ENCODE assay signal across 24 cellular contexts in the genomic region with DNA sequence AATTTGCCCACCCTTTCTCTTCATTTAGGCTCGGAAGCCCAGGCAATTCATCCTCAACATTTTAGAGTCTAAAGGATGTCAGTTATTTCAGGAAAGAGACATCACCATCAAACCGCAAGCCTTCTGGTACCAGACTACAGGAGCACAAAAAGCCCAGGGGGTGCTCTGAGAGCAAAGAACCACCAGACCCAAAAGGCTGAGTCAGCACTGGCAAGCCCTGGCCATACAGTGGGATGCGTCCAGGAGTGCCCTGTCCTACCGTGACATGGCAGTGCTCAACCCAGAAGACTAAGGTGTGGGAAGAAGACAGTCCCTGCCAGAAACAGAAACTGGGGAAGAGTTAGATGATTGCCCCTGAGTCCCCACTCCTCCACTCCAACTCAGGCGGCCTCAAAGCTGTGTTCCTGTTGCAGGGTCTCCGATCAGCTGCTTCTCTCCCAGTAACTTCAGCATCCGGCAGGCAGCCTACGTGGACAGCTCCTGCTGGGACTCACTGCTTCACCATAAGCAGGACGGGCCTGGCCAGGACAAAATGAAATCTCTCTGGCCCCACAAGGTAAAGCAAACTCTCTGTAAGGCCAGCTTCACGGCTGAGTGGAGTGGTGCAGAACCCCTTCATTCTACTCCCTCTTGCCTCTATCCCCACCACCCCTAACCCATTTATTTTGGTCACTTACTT. TPM values are rescaled to one million over a fixed set of nuclear protein-coding genes. Genes with fewer than 3 reads are reported as not detected.
DNase-seq lines count a peak whose midpoint lies in the region; ATAC-seq, FAIRE-seq and TF ChIP-seq lines count a peak whose summit lies in the region.
"Had no signal": no experiment of that assay in that cellular context is flagged by ENCODE, and none has a peak within 500 bp of the region (broad histone marks: within the 10 kb centered on the region; RNA-seq: fewer than 3 reads in every experiment).

No MANE protein-coding gene starts in this region.

- no peak for FAIRE-seq in H1 (lab: Jason Lieb, UNC)
- FAIRE-seq: astrocyte had no signal

- H4K20me1 ChIP-seq in MM.1S (ENCODE audit: insufficient read depth, low read length): no peaks in the 10 kb centered on the region
- no peaks in the 10 kb centered on the region for H4K20me1 ChIP-seq in H1 (replicated peaks in 1 of 2; ENCODE audit: control insufficient read depth in 1 of 2, insufficient read depth in 2 of 2, low read length in 2 of 2)
- H4K20me1 ChIP-seq in PC-3 (ENCODE audit: low read length): no peaks in the 10 kb centered on the region

- H3K14ac ChIP-seq in H1 (ENCODE audit: insufficient read length): no peak overlapping the region

- no peaks in the 10 kb centered on the region for H3K9me2 ChIP-seq in MM.1S (replicated peaks; ENCODE audit: insufficient read depth, low read length)
- H3K9me2 ChIP-seq in PC-3 (replicated peaks; ENCODE audit: low read length): no peaks in the 10 kb centered on the region

- H3K23me2 ChIP-seq in H1 (ENCODE audit: low read depth, low read length): no peaks in the 10 kb centered on the region

- no peak overlapping the region for H3K4me3 ChIP-seq in MM.1S (ENCODE audit: low read length)
- no peak overlapping the region for H3K4me3 ChIP-seq in H1 (ENCODE audit: extremely low read depth in 1 of 4, insufficient read depth in 2 of 4, low read depth in 3 of 4, low read length in 4 of 4)
- no peak overlapping the region for H3K4me3 ChIP-seq in PC-3 (ENCODE audit: low read length)
- H3K4me3 ChIP-seq in CD8-positive, alpha-beta memory T cell (ENCODE audit: low read length): no peak overlapping the region
- H3K4me3 ChIP-seq: mucosa of descending colon had no signal

- H3K4me2 ChIP-seq in MM.1S (ENCODE audit: low read depth, low read length): peak overlapping the region; percentile 18; the same call in 1 of the 2 replicates
- H3K4me2 ChIP-seq in H1 (ENCODE audit: insufficient read depth in 1 of 2, low read depth in 2 of 2, low read length in 2 of 2): no peak overlapping the region
- H3K4me2 ChIP-seq in PC-3 (ENCODE audit: low read length): no peak overlapping the region

- H3K4ac ChIP-seq in H1 (replicated peaks; ENCODE audit: insufficient read length, low read depth, low read length): no peak overlapping the region

- H4K8ac ChIP-seq in H1 (ENCODE audit: extremely low read depth, insufficient read depth, low read length): no peak overlapping the region

- TF ChIP-seq RAD21 in H1 (IDR thresholded peaks at IDR 0.05 in 1 of 2, conservative IDR thresholded peaks at IDR 0.05 in 1 of 2; ENCODE audit: low read depth in 2 of 2, low read length in 2 of 2): no peak

- H3K9ac ChIP-seq in MM.1S (ENCODE audit: low read length) (no peak overlapping the region), H1 (replicated peaks in 1 of 4; ENCODE audit: extremely low read depth in 1 of 4, low read depth in 3 of 4, low read length in 3 of 4) (no peak overlapping the region), PC-3 (ENCODE audit: low read length) (no peak overlapping the region)

- H4K5ac ChIP-seq in H1 (ENCODE audit: insufficient read length, low read depth, low read length): no peak overlapping the region

- intact Hi-C loops in PC-3 (cut with micrococcal nuclease): no loop called here

- peak overlapping the region in 7 of 10 donors; percentile 21 to 89 (median 63) for H3K27ac Mint-ChIP-seq in naive thymus-derived CD8-positive, alpha-beta T cell
- peak overlapping the region in 2 of 8 donors; percentile 1 to 67 for H3K27ac Mint-ChIP-seq in CD8-positive, alpha-beta memory T cell
- H3K27ac Mint-ChIP-seq: activated naive CD4-positive, alpha-beta T cell treated with anti-CD3 and anti-CD28 coated beads, Interleukin-2, amount 10 ng/mL, durations not matched to agents 7 days and 5 days; activated T-cell treated with anti-CD3 and anti-CD28 coated beads, Interleukin-2, amount 50 U/mL, for 72 hours; effector memory CD8-positive, alpha-beta T cell; HFFc6 had no signal

- no peak overlapping the region for H4K91ac ChIP-seq in H1 (replicated peaks; ENCODE audit: insufficient read length, low read length)

- H2BK12ac ChIP-seq in H1 (ENCODE audit: low read depth, low read length): no peak overlapping the region

- H2AFZ ChIP-seq in MM.1S (ENCODE audit: low read length): no peak overlapping the region
- H2AFZ ChIP-seq in H1 (ENCODE audit: low read length): peak overlapping the region; percentile 18; the same call in 1 of the 2 replicates
- H2AFZ ChIP-seq in PC-3 (ENCODE audit: low read length): no peak overlapping the region

- H3K4me1 ChIP-seq in MM.1S (ENCODE audit: low read length) (no peaks in the 10 kb centered on the region), H1 (replicated peaks in 1 of 4; ENCODE audit: control insufficient read depth in 3 of 4, insufficient read depth in 4 of 4, low read length in 3 of 4) (no peaks in the 10 kb centered on the region), PC-3 (ENCODE audit: insufficient read depth, low read length) (no peaks in the 10 kb centered on the region)
- H3K4me1 ChIP-seq in CD8-positive, alpha-beta memory T cell (ENCODE audit: insufficient read depth, low read length): no peaks in the 10 kb centered on the region

- no peak overlapping the region for H2AK5ac ChIP-seq in H1 (ENCODE audit: low read depth, low read length)

- H3K36me3 Mint-ChIP-seq in naive thymus-derived CD8-positive, alpha-beta T cell: no peaks in the 10 kb centered on the region
- H3K36me3 Mint-ChIP-seq in activated T-cell treated with anti-CD3 and anti-CD28 coated beads, Interleukin-2, amount 50 U/mL, for 4 hours (ENCODE audit: insufficient read depth): no peaks in the 10 kb centered on the region
- H3K36me3 Mint-ChIP-seq in CD8-positive, alpha-beta memory T cell: no peaks in the 10 kb centered on the region
- H3K36me3 Mint-ChIP-seq: activated naive CD4-positive, alpha-beta T cell treated with anti-CD3 and anti-CD28 coated beads, Interleukin-2, amount 10 ng/mL, durations not matched to agents 7 days and 5 days had no signal

- H3K27me3 ChIP-seq in MM.1S (replicated peaks; ENCODE audit: insufficient read depth, low read length) (no peaks in the 10 kb centered on the region), H1 (replicated peaks in 1 of 4; ENCODE audit: control insufficient read depth in 3 of 4, extremely low read depth in 1 of 4, insufficient read depth in 3 of 4, low read length in 3 of 4) (no peaks in the 10 kb centered on the region), PC-3 (ENCODE audit: low read length) (peaks cover 22% of the 10 kb centered on the region; the same call in 1 of the 2 replicates)
- H3K27me3 ChIP-seq in CD8-positive, alpha-beta memory T cell (ENCODE audit: insufficient read depth, low read length, poor library complexity, severe bottlenecking): no peaks in the 10 kb centered on the region

- in situ Hi-C loops in GM13977 (cut with MboI; ENCODE audit: low pct_unique_long_range_greater_than_20kb, low sequenced_read_pairs, unreplicated experiment): no loop called here

- H2BK20ac ChIP-seq in H1 (ENCODE audit: low read length): no peak overlapping the region

- BruUV-seq in PC-3 (replicated peaks; lab: Mats Ljungman, UMichigan): no TSS peak

- no peaks in the 10 kb centered on the region for H3K79me1 ChIP-seq in H1 (ENCODE audit: low read depth, low read length)

- H3K9me3 ChIP-seq in MM.1S (replicated peaks; ENCODE audit: insufficient read depth, low read length) (no peaks in the 10 kb centered on the region), H1 (ENCODE audit: insufficient read depth in 2 of 2, low read depth in 1 of 2, low read length in 1 of 2) (no peaks in the 10 kb centered on the region), PC-3 (ENCODE audit: low read length) (no peaks in the 10 kb centered on the region)
- no peaks in the 10 kb centered on the region for H3K9me3 ChIP-seq in CD8-positive, alpha-beta memory T cell (ENCODE audit: low read length)
- H3K9me3 ChIP-seq: mucosa of descending colon had no signal

- TF ChIP-seq EP300 in H1 (IDR thresholded peaks at IDR 0.05; ENCODE audit: borderline replicate concordance in 1 of 2, low read depth in 2 of 2, low read length in 2 of 2): no peak

- TF ChIP-seq CTCF in MM.1S (IDR thresholded peaks at IDR 0.05; ENCODE audit: low read length) (no peak), H1 (IDR thresholded peaks at IDR 0.05; ENCODE audit: control extremely low read depth in 1 of 3, insufficient read depth in 1 of 3, low read depth in 1 of 3, low read length in 3 of 3) (no peak), PC-3 (conservative IDR thresholded peaks at IDR 0.05; ENCODE audit: low read depth, low read length) (no peak), GM13977 (IDR thresholded peaks at IDR 0.05; ENCODE audit: extremely low read depth, insufficient read depth, missing control alignments) (no peak)

- H3K79me2 ChIP-seq in MM.1S (ENCODE audit: low read length): no peaks in the 10 kb centered on the region
- no peaks in the 10 kb centered on the region for H3K79me2 ChIP-seq in H1 (ENCODE audit: control insufficient read depth in 1 of 2, insufficient read depth in 2 of 2, low read length in 2 of 2)
- H3K79me2 ChIP-seq in PC-3 (ENCODE audit: low read length): no peaks in the 10 kb centered on the region

- no peak for ATAC-seq in naive thymus-derived CD8-positive, alpha-beta T cell
- no peak for ATAC-seq in activated T-cell treated with anti-CD3 and anti-CD28 coated beads, Interleukin-2, amount 50 U/mL, for 4 hours
- no peak for ATAC-seq in PC-3
- ATAC-seq: effector memory CD8-positive, alpha-beta T cell; left ventricle myocardium superior; mucosa of descending colon had no signal

- no peak overlapping the region for H2BK5ac ChIP-seq in H1 (ENCODE audit: low read depth, low read length)

- H3K18ac ChIP-seq in H1 (ENCODE audit: extremely low read depth, low read length): no peak overlapping the region

- CTCF ChIA-PET in H1 (lab: Charles Lee; ENCODE audit: partially characterized antibody): interaction anchor here (1.2 to 1.8 kb wide), 3 partner anchors 10 to 197 kb away, joined by 3 to 7 read pairs (median 3); a partner anchor contains a TSS
- CTCF ChIA-PET in PC-3 (lab: Charles Lee): no interaction called here
- CTCF ChIA-PET in CD8-positive, alpha-beta memory T cell (lab: Charles Lee): no interaction called here

- H2BK120ac ChIP-seq in H1 (replicated peaks; ENCODE audit: low read depth, low read length): no peak overlapping the region

- H2BK15ac ChIP-seq in H1 (ENCODE audit: low read length): no peak overlapping the region

- H3F3A ChIP-seq in MM.1S (ENCODE audit: insufficient read depth, low read length) (no peaks in the 10 kb centered on the region), PC-3 (ENCODE audit: low read length, unreplicated experiment) (no peaks in the 10 kb centered on the region)

- peak; percentile 48 for DNase-seq in ELF-1 (ENCODE audit: low read depth, low spot score)
- no peak for DNase-seq in MM.1S
- DNase-seq in H1 (ENCODE audit: low read depth in 1 of 2, low spot score in 2 of 2): no peak
- DNase-seq in naive thymus-derived CD8-positive, alpha-beta T cell: no peak
- no peak for DNase-seq in activated T-cell treated with anti-CD3 and anti-CD28 coated beads, Interleukin-2, amount 50 U/mL, for 4 hours
- no peak for DNase-seq in PC-3
- no peak for DNase-seq in CD8-positive, alpha-beta memory T cell
- DNase-seq in GM13977 (ENCODE audit: low spot score): no peak
- DNase-seq: activated CD8-positive, alpha-beta memory T cell treated with anti-CD3 and anti-CD28 coated beads for 24 hours; effector memory CD8-positive, alpha-beta T cell; head of caudate nucleus; HFFc6; left ventricle myocardium superior; mucosa of descending colon; NCI-H1436; NCI-H2171 treated with DMSO at 0.1 percent for 48 hours; substantia nigra; T-helper 9 cell had no signal

- POLR2A ChIA-PET in H1 (lab: Charles Lee; ENCODE audit: partially characterized antibody) (interaction anchor here (0.9 kb wide), 1 partner anchor 10 kb away, joined by 3 read pairs; a partner anchor contains a TSS), PC-3 (lab: Charles Lee; ENCODE audit: unreplicated experiment) (no interaction called here)
- POLR2A ChIA-PET in naive thymus-derived CD8-positive, alpha-beta T cell (lab: Charles Lee): no interaction called here
- POLR2A ChIA-PET in CD8-positive, alpha-beta memory T cell (lab: Charles Lee): no interaction called here

- H3K23ac ChIP-seq in H1 (ENCODE audit: insufficient read length): no peak overlapping the region

- H3K27me3 Mint-ChIP-seq in naive thymus-derived CD8-positive, alpha-beta T cell: peaks cover 2 to 9% (median 9%) of the 10 kb centered on the region in 5 donors
- peaks cover 14% of the 10 kb centered on the region for H3K27me3 Mint-ChIP-seq in activated T-cell treated with anti-CD3 and anti-CD28 coated beads, Interleukin-2, amount 50 U/mL, for 4 hours (ENCODE audit: low read depth)
- peaks cover 8 to 19% of the 10 kb centered on the region in 2 donors for H3K27me3 Mint-ChIP-seq in CD8-positive, alpha-beta memory T cell

- no peak overlapping the region for H3K4me3 Mint-ChIP-seq in naive thymus-derived CD8-positive, alpha-beta T cell
- no peak overlapping the region for H3K4me3 Mint-ChIP-seq in activated T-cell treated with anti-CD3 and anti-CD28 coated beads, Interleukin-2, amount 50 U/mL, for 4 hours
- H3K4me3 Mint-ChIP-seq in CD8-positive, alpha-beta memory T cell: no peak overlapping the region
- H3K4me3 Mint-ChIP-seq: activated naive CD4-positive, alpha-beta T cell treated with anti-CD3 and anti-CD28 coated beads, Interleukin-2, amount 10 ng/mL, durations not matched to agents 7 days and 5 days; activated T-cell treated with anti-CD3 and anti-CD28 coated beads, Interleukin-2, amount 50 U/mL, for 72 hours; effector memory CD8-positive, alpha-beta T cell; HFFc6 had no signal

- H3K56ac ChIP-seq in H1 (replicated peaks; ENCODE audit: insufficient read length, low read depth, low read length): no peak overlapping the region

- H3K4me1 Mint-ChIP-seq in naive thymus-derived CD8-positive, alpha-beta T cell: peaks cover 4 to 17% (median 10%) of the 10 kb centered on the region in 4 donors
- H3K4me1 Mint-ChIP-seq in activated T-cell treated with anti-CD3 and anti-CD28 coated beads, Interleukin-2, amount 50 U/mL, for 4 hours (ENCODE audit: low read depth): peaks cover 4% of the 10 kb centered on the region
- H3K4me1 Mint-ChIP-seq in CD8-positive, alpha-beta memory T cell: peaks cover 3 to 7% (median 5%) of the 10 kb centered on the region in 3 donors

- TF ChIP-seq POLR2A in H1 (IDR thresholded peaks at IDR 0.05; ENCODE audit: control extremely low read depth in 1 of 2, low read depth in 2 of 2, low read length in 2 of 2): no peak

- WGBS in H1 (ENCODE audit: extremely low coverage in 1 of 2, insufficient coverage in 1 of 2, insufficient read length in 1 of 2, insufficient replicate concordance in 2 of 2, low coverage in 1 of 2, low lambda C conversion rate in 2 of 2, missing lambda C conversion rate in 1 of 2), 2 experiments: 92% methylated on average over 10 of the region's 10 CpGs; no CpG with 5 or more reads in 1 of the 2 experiments

- H3K36me3 ChIP-seq in MM.1S (replicated peaks; ENCODE audit: insufficient read depth, low read length) (no peaks in the 10 kb centered on the region), H1 (ENCODE audit: control insufficient read depth in 2 of 4, insufficient read depth in 4 of 4, low read length in 3 of 4) (no peaks in the 10 kb centered on the region), PC-3 (ENCODE audit: low read depth, low read length) (no peaks in the 10 kb centered on the region)
- no peaks in the 10 kb centered on the region for H3K36me3 ChIP-seq in CD8-positive, alpha-beta memory T cell (ENCODE audit: insufficient read depth, low read length)

- H3K27ac ChIP-seq in MM.1S (ENCODE audit: low read length): no peak overlapping the region
- H3K27ac ChIP-seq in H1 (ENCODE audit: low read depth, low read length): no peak overlapping the region
- H3K27ac ChIP-seq in PC-3 (ENCODE audit: low read length): no peak overlapping the region
- H3K27ac ChIP-seq in CD8-positive, alpha-beta memory T cell (ENCODE audit: low read depth, low read length): no peak overlapping the region

- H3K9me3 Mint-ChIP-seq in naive thymus-derived CD8-positive, alpha-beta T cell: no peaks in the 10 kb centered on the region
- no peaks in the 10 kb centered on the region for H3K9me3 Mint-ChIP-seq in activated T-cell treated with anti-CD3 and anti-CD28 coated beads, Interleukin-2, amount 50 U/mL, for 4 hours
- no peaks in the 10 kb centered on the region for H3K9me3 Mint-ChIP-seq in CD8-positive, alpha-beta memory T cell
- H3K9me3 Mint-ChIP-seq: activated naive CD4-positive, alpha-beta T cell treated with anti-CD3 and anti-CD28 coated beads, Interleukin-2, amount 10 ng/mL, durations not matched to agents 7 days and 5 days; activated T-cell treated with anti-CD3 and anti-CD28 coated beads, Interleukin-2, amount 50 U/mL, for 72 hours; effector memory CD8-positive, alpha-beta T cell; HFFc6 had no signal

RNA-seq across cellular contexts. Expression of a gene that starts 1.5 kb away (rescaled TPM):
- not detected in 2 replicates for total RNA-seq in H1 (2021; fragmentation: NEBNext Ultra II Directional; extraction: Animal tissue kit (Norgen Biotek cat#: 25700))
- polyA plus RNA-seq in H1 (2011; rRNA removed): not detected in 2 replicates
- not detected for polyA plus RNA-seq in H1 (2011; cell fraction: cytosol; rRNA removed)
- not detected for polyA plus RNA-seq in H1 (2011; cell fraction: nucleus; rRNA removed)
- not detected in 4 replicates for polyA plus RNA-seq in H1 (2012, experiment 1 of 2)
- polyA plus RNA-seq in H1 (2012, experiment 2 of 2): not detected
- polyA plus RNA-seq in H1 (2013, experiment 1 of 2): not detected
- polyA plus RNA-seq in H1 (2013, experiment 2 of 2): not detected
- not detected in 2 replicates for polyA minus RNA-seq in H1 (2011; rRNA and poly(A)+ RNA removed)
- polyA minus RNA-seq in H1 (2011; cell fraction: cytosol; rRNA and poly(A)+ RNA removed): not detected
- polyA minus RNA-seq in H1 (2011; cell fraction: nucleus; rRNA and poly(A)+ RNA removed): not detected
- not detected for total RNA-seq in naive thymus-derived CD8-positive, alpha-beta T cell
- polyA plus RNA-seq in naive thymus-derived CD8-positive, alpha-beta T cell: not detected
- not detected for total RNA-seq in activated T-cell treated with anti-CD3 and anti-CD28 coated beads, Interleukin-2, amount 50 U/mL, for 4 hours
- total RNA-seq in PC-3 (2014; rRNA removed): not detected in 2 replicates
- not detected for total RNA-seq in CD8-positive, alpha-beta memory T cell
- polyA plus RNA-seq in CD8-positive, alpha-beta memory T cell: not detected
- total RNA-seq: activated T-cell treated with anti-CD3 and anti-CD28 coated beads, Interleukin-2, amount 50 U/mL, for 72 hours; astrocyte; chondrocyte; fibroblast of lung; HFFc6; left ventricle myocardium superior; mucosa of descending colon; ureter had no signal
- polyA plus RNA-seq: fibroblast of lung had no signal

RNA-seq across cellular contexts. Expression of a gene that starts 10.0 kb away (rescaled TPM):
- total RNA-seq in H1 (2021; fragmentation: NEBNext Ultra II Directional; extraction: Animal tissue kit (Norgen Biotek cat#: 25700)): 22.7 and 26.7 TPM in 2 replicates
- polyA plus RNA-seq in H1 (2011; rRNA removed): 13.6 and 16.3 TPM in 2 replicates
- 18.8 TPM for polyA plus RNA-seq in H1 (2011; cell fraction: cytosol; rRNA removed)
- 56.8 TPM for polyA plus RNA-seq in H1 (2011; cell fraction: nucleus; rRNA removed)
- polyA plus RNA-seq in H1 (2012, experiment 1 of 2): 18.4 to 29.3 TPM (median 20.6 TPM) in 4 replicates
- 10.0 TPM for polyA plus RNA-seq in H1 (2012, experiment 2 of 2)
- 25.2 TPM for polyA plus RNA-seq in H1 (2013, experiment 1 of 2)
- 21.6 TPM for polyA plus RNA-seq in H1 (2013, experiment 2 of 2)
- 20.9 and 23.2 TPM in 2 replicates for polyA minus RNA-seq in H1 (2011; rRNA and poly(A)+ RNA removed)
- polyA minus RNA-seq in H1 (2011; cell fraction: cytosol; rRNA and poly(A)+ RNA removed): 14.7 TPM
- polyA minus RNA-seq in H1 (2011; cell fraction: nucleus; rRNA and poly(A)+ RNA removed): 31.5 TPM
- 10 to 100 TPM; 73.8 to 76.6 TPM for total RNA-seq in naive thymus-derived CD8-positive, alpha-beta T cell
- polyA plus RNA-seq in naive thymus-derived CD8-positive, alpha-beta T cell: 10 to 100 TPM; 34.9 to 37.7 (median 35.8) TPM
- 10 to 100 TPM; 42.4 to 55.0 (median 44.9) TPM for total RNA-seq in activated T-cell treated with anti-CD3 and anti-CD28 coated beads, Interleukin-2, amount 50 U/mL, for 4 hours
- total RNA-seq in PC-3 (2014; rRNA removed): 20.6 and 21.8 TPM in 2 replicates
- total RNA-seq in CD8-positive, alpha-beta memory T cell: 10 to 100 TPM; 38.4 to 49.5 TPM
- 36.3 TPM for polyA plus RNA-seq in CD8-positive, alpha-beta memory T cell

RNA-seq across cellular contexts. Expression of a gene that starts 42.9 kb away (rescaled TPM):
- not detected in 2 replicates for total RNA-seq in H1 (2021; fragmentation: NEBNext Ultra II Directional; extraction: Animal tissue kit (Norgen Biotek cat#: 25700))
- not detected in 2 replicates for polyA plus RNA-seq in H1 (2011; rRNA removed)
- not detected for polyA plus RNA-seq in H1 (2011; cell fraction: cytosol; rRNA removed)
- not detected for polyA plus RNA-seq in H1 (2011; cell fraction: nucleus; rRNA removed)
- not detected in 4 replicates for polyA plus RNA-seq in H1 (2012, experiment 1 of 2)
- polyA plus RNA-seq in H1 (2012, experiment 2 of 2): not detected
- not detected for polyA plus RNA-seq in H1 (2013, experiment 1 of 2)
- not detected for polyA plus RNA-seq in H1 (2013, experiment 2 of 2)
- polyA minus RNA-seq in H1 (2011; rRNA and poly(A)+ RNA removed): not detected in 2 replicates
- polyA minus RNA-seq in H1 (2011; cell fraction: cytosol; rRNA and poly(A)+ RNA removed): not detected
- not detected for polyA minus RNA-seq in H1 (2011; cell fraction: nucleus; rRNA and poly(A)+ RNA removed)
- not detected for total RNA-seq in naive thymus-derived CD8-positive, alpha-beta T cell
- polyA plus RNA-seq in naive thymus-derived CD8-positive, alpha-beta T cell: not detected
- not detected for total RNA-seq in activated T-cell treated with anti-CD3 and anti-CD28 coated beads, Interleukin-2, amount 50 U/mL, for 4 hours
- 0.04 TPM in 1 of 2 replicates, not detected in the other for total RNA-seq in PC-3 (2014; rRNA removed)
- not detected for total RNA-seq in CD8-positive, alpha-beta memory T cell
- not detected for polyA plus RNA-seq in CD8-positive, alpha-beta memory T cell
- total RNA-seq: activated T-cell treated with anti-CD3 and anti-CD28 coated beads, Interleukin-2, amount 50 U/mL, for 72 hours; astrocyte; fibroblast of lung; HFFc6; left ventricle myocardium superior; mucosa of descending colon; ureter had no signal
- polyA plus RNA-seq: fibroblast of lung had no signal
